Comparison of ENCODE assay signal across 8 cellular contexts in genomic region chr2:232761301-232761907, GRCh38. TPM values are rescaled to one million over a fixed set of nuclear protein-coding genes. Genes with fewer than 3 reads are reported as not detected.
DNase-seq lines count a peak whose midpoint lies in the region; ATAC-seq, FAIRE-seq and TF ChIP-seq lines count a peak whose summit lies in the region.

No MANE protein-coding gene starts in this region.

- H3K36me3 ChIP-seq in Karpas-422 (ENCODE audit: insufficient read depth, low read length) (peaks cover 18% of the 10 kb centered on the region; the same call in 1 of the 2 replicates), esophagus muscularis mucosa (peaks cover 8 to 94% (median 57%) of the 10 kb centered on the region in 4 donors)

- H3K27me3 ChIP-seq in Karpas-422 (ENCODE audit: low read length) (no peaks in the 10 kb centered on the region), esophagus muscularis mucosa (no peaks in the 10 kb centered on the region)

- intact Hi-C loops in esophagus muscularis mucosa (cut with DNase I): no loop called here

- TF ChIP-seq POLR2A in esophagus muscularis mucosa (IDR thresholded peaks at IDR 0.05; ENCODE audit: low read depth): no peak

- peaks cover 18% of the 10 kb centered on the region for H3K79me2 ChIP-seq in Karpas-422 (ENCODE audit: low read length)

- no peaks in the 10 kb centered on the region for H3K9me2 ChIP-seq in Karpas-422 (replicated peaks; ENCODE audit: insufficient read depth, low read length)

- H2AFZ ChIP-seq in Karpas-422 (ENCODE audit: low read length): no peak overlapping the region

- peak; percentile 40 for DNase-seq in SIG-M5 treated with dmso at 0.1 percent for 504 hours (lab: John Stamatoyannopoulos, UW; ENCODE audit: unreplicated experiment)
- DNase-seq in SIG-M5 (lab: John Stamatoyannopoulos, UW): no peak
- DNase-seq in Karpas-422: peak; percentile 78
- DNase-seq in esophagus muscularis mucosa (ENCODE audit: extremely low spot score): no peak
- DNase-seq in renal cortical epithelial cell (ENCODE audit: low read depth): peak; percentile 75
- DNase-seq in NOMO-1 treated with dmso at 0.1 percent for 144 hours (lab: John Stamatoyannopoulos, UW; ENCODE audit: unreplicated experiment): no peak

- H3K4me1 ChIP-seq in Karpas-422 (ENCODE audit: low read length) (peaks cover 2% of the 10 kb centered on the region), esophagus muscularis mucosa (no peaks in the 10 kb centered on the region)

- H3K9ac ChIP-seq in Karpas-422 (ENCODE audit: low read length): no peak overlapping the region

- no peak for TF ChIP-seq EP300 in esophagus muscularis mucosa (IDR thresholded peaks at IDR 0.05)

- H3K9me3 ChIP-seq in Karpas-422 (ENCODE audit: low read length) (no peaks in the 10 kb centered on the region), esophagus muscularis mucosa (no peaks in the 10 kb centered on the region)

- TF ChIP-seq CTCF in esophagus muscularis mucosa (IDR thresholded peaks at IDR 0.05): peak in 2 of 3 experiments; percentile 6 to 37

- ATAC-seq in HG03439 (IDR thresholded peaks at IDR 0.05; ENCODE audit: unreplicated experiment): no peak

- H3K4me2 ChIP-seq in Karpas-422 (ENCODE audit: low read depth, low read length, poor library complexity, severe bottlenecking): no peak overlapping the region

- FAIRE-seq in TTC549 (lab: Jason Lieb, UNC): peak; percentile 41

- no peak overlapping the region for H3K4me3 ChIP-seq in Karpas-422 (ENCODE audit: low read length)
- no peak overlapping the region for H3K4me3 ChIP-seq in esophagus muscularis mucosa

- H3K27ac ChIP-seq in Karpas-422 (ENCODE audit: low read length) (no peak overlapping the region), esophagus muscularis mucosa (replicated peaks in 1 of 4) (no peak overlapping the region)

- no peaks in the 10 kb centered on the region for H4K20me1 ChIP-seq in Karpas-422 (ENCODE audit: insufficient read depth, low read depth, low read length)

- WGBS in esophagus muscularis mucosa: 51% methylated on average over 3 of the region's 3 CpGs

RNA-seq across cellular contexts. Expression of gene KCNJ13, which starts 15.0 kb away (rescaled TPM):
- 3.8 TPM in 1 of 2 replicates, not detected in the other for total RNA-seq in Karpas-422 (2014; rRNA removed; shearing (Covaris generic); ENCODE audit: low replicate concordance)
- not detected for total RNA-seq in esophagus muscularis mucosa
- total RNA-seq in renal cortical epithelial cell: 0.20 TPM in 1 of 2 replicates, not detected in the other

Comparison
In these comparisons a context has a peak if more than half of its experiments do, and no peak if none do; other contexts are left out.
1. DNase-seq: peak in SIG-M5 treated with dmso at 0.1 percent for 504 hours (single experiment), Karpas-422 (single experiment) and renal cortical epithelial cell (single experiment); none in SIG-M5 (single experiment), esophagus muscularis mucosa (single experiment) and NOMO-1 treated with dmso at 0.1 percent for 144 hours (single experiment).